ENCODE assay signal across 9 cellular contexts in genomic region chr14:53295985-53296582, GRCh38.
DNase-seq lines count a peak whose midpoint lies in the region; ATAC-seq and TF ChIP-seq lines count a peak whose summit lies in the region.
"Had no signal": no experiment of that assay in that cellular context is flagged by ENCODE, and none has a peak within 500 bp of the region (broad histone marks: within the 10 kb centered on the region; RNA-seq: fewer than 3 reads in every experiment).

No MANE protein-coding gene starts in this region.

- CTCF ChIA-PET in AG04450 (lab: Charles Lee): interaction anchor here (0.6 to 3.2 kb wide), 59 partner anchors 9 to 1052 kb away, joined by 3 to 45 read pairs (median 4); no protein-coding TSS in a partner anchor

- H3K36me3 ChIP-seq in DOHH2 (ENCODE audit: control insufficient read depth, low read length): no peaks in the 10 kb centered on the region
- no peaks in the 10 kb centered on the region for H3K36me3 ChIP-seq in left lung
- H3K36me3 ChIP-seq in aorta (ENCODE audit: control insufficient read depth in 1 of 2, insufficient read depth in 2 of 2, low read length in 1 of 2): no peaks in the 10 kb centered on the region
- H3K36me3 ChIP-seq: upper lobe of left lung had no signal

- WGBS in aorta, 2 donors: 42 to 48% methylated on average over 9 of the region's 9 CpGs

- no peak overlapping the region for H3K27ac Mint-ChIP-seq in brain

- H3K27me3 ChIP-seq in AG04450 (ENCODE audit: control insufficient read depth, insufficient read depth, low read length) (no peaks in the 10 kb centered on the region), DOHH2 (ENCODE audit: control insufficient read depth, low read length) (no peaks in the 10 kb centered on the region), left lung (no peaks in the 10 kb centered on the region), aorta (ENCODE audit: control insufficient read depth in 1 of 2, insufficient read depth in 2 of 2, low read length in 1 of 2) (no peaks in the 10 kb centered on the region)
- H3K27me3 ChIP-seq: upper lobe of left lung had no signal

- H3K4me2 ChIP-seq in DOHH2 (ENCODE audit: low read length): no peak overlapping the region

- no peaks in the 10 kb centered on the region for H3K79me2 ChIP-seq in DOHH2 (ENCODE audit: control insufficient read depth, low read length)

- no peaks in the 10 kb centered on the region for H3K4me1 Mint-ChIP-seq in brain

- H3K4me3 Mint-ChIP-seq in brain: no peak overlapping the region

- DNase-seq in AG04450 (ENCODE audit: low read depth, low spot score) (no peak), NCI-H1694 treated with DMSO at 0.1 percent for 48 hours (lab: John Stamatoyannopoulos, UW) (peak; percentile 21), left lung (no peak), GM19238 (ENCODE audit: insufficient read length, low spot score) (no peak), aorta (no peak)
- DNase-seq: upper lobe of left lung had no signal

- no peaks in the 10 kb centered on the region for H3K36me3 Mint-ChIP-seq in brain

- TF ChIP-seq CTCF in AG04450 (IDR thresholded peaks at IDR 0.05; ENCODE audit: low read depth, low read length) (peak; percentile 52), DOHH2 (IDR thresholded peaks at IDR 0.05; ENCODE audit: low read depth, low read length, poor library complexity, severe bottlenecking) (peak; percentile 62), brain (conservative IDR thresholded peaks at IDR 0.05) (peak; percentile 78 to 84), left lung (IDR thresholded peaks at IDR 0.05) (peak; percentile 49 to 57)

- H3K4me1 ChIP-seq in DOHH2 (ENCODE audit: control insufficient read depth, low read length) (no peaks in the 10 kb centered on the region), left lung (no peaks in the 10 kb centered on the region), aorta (ENCODE audit: control insufficient read depth in 1 of 2, insufficient read depth in 2 of 2, low read length in 2 of 2) (no peaks in the 10 kb centered on the region)

- H3K27ac ChIP-seq in AG04450 (ENCODE audit: low read depth, low read length) (no peak overlapping the region), DOHH2 (ENCODE audit: low read depth, low read length) (no peak overlapping the region), left lung (no peak overlapping the region), aorta (ENCODE audit: low read depth in 1 of 2, low read length in 2 of 2) (no peak overlapping the region)
- H3K27ac ChIP-seq: upper lobe of left lung had no signal

- H3K27me3 Mint-ChIP-seq in brain: no peaks in the 10 kb centered on the region

- H3F3A ChIP-seq in DOHH2 (ENCODE audit: control insufficient read depth, insufficient read depth): no peaks in the 10 kb centered on the region

- POLR2A ChIA-PET in AG04450 (lab: Yijun Ruan, JAX): no interaction called here

- ATAC-seq in left lung (peak; percentile 71), aorta (ENCODE audit: low FRiP score) (no peak), HG03565 (IDR thresholded peaks at IDR 0.05; ENCODE audit: unreplicated experiment) (no peak)

- no peaks in the 10 kb centered on the region for H3K9me3 ChIP-seq in AG04450 (ENCODE audit: control insufficient read depth, insufficient read depth, low read length)
- no peaks in the 10 kb centered on the region for H3K9me3 ChIP-seq in DOHH2 (ENCODE audit: control insufficient read depth, insufficient read depth, low read length)
- no peaks in the 10 kb centered on the region for H3K9me3 ChIP-seq in left lung
- H3K9me3 ChIP-seq in aorta (ENCODE audit: control insufficient read depth, low read length): no peaks in the 10 kb centered on the region
- H3K9me3 ChIP-seq: upper lobe of left lung had no signal

- no peaks in the 10 kb centered on the region for H4K20me1 ChIP-seq in DOHH2 (ENCODE audit: control insufficient read depth, insufficient read depth, low read depth, low read length)

- H3K9me2 ChIP-seq in DOHH2 (replicated peaks; ENCODE audit: control insufficient read depth, low read length): no peaks in the 10 kb centered on the region

- peaks cover 0 to 4% (median 3%) of the 10 kb centered on the region in 5 experiments for H3K9me3 Mint-ChIP-seq in brain

- no peak overlapping the region for H3K4me3 ChIP-seq in AG04450 (ENCODE audit: low read depth, low read length)
- H3K4me3 ChIP-seq in DOHH2 (ENCODE audit: low read length): no peak overlapping the region
- H3K4me3 ChIP-seq in left lung: no peak overlapping the region
- H3K4me3 ChIP-seq in aorta (ENCODE audit: low read length in 2 of 2): no peak overlapping the region
- H3K4me3 ChIP-seq: upper lobe of left lung had no signal

- intact Hi-C loops in left lung (cut with DNase I) (no loop called here), aorta (cut with DNase I) (loop anchor here (2.0 to 10.0 kb wide), 3 partner anchors 321 to 1053 kb away; no protein-coding TSS in a partner anchor)

Comparison
In these comparisons a context has a peak if more than half of its experiments do, and no peak if none do; other contexts are left out.
1. intact Hi-C loops: an anchor here in aorta (2.0 to 10.0 kb wide); none called in left lung.